8 cellular contexts compared by ENCODE assay signal in the genomic region with DNA sequence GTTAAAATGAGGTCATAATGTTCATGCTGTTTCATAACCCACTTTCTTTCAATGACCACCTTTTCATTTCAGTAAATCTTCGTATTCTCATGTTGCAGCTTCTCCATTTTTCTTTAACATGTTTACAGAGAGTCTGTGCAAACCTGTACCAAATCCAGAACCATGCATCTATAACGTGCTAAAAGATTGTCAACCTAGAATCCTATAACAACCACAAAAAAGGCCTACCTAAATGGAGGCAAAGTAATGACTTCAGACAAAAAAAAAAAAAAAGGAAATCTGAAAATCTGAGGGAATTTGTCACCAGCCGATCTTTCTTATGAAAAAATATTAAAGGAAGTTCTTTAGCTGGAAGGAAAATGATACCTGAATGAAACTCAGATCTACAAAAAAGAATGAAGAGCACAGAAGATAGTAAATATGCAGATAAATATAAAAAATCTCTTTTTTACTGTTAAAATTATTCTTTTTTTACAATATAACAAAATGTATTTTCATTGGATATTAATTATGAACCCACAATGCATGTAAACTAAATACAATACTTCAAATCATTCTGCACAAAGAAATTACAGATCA. TPM values are rescaled to one million over a fixed set of nuclear protein-coding genes. Genes with fewer than 3 reads are reported as not detected.
DNase-seq lines count a peak whose midpoint lies in the region; ATAC-seq and TF ChIP-seq lines count a peak whose summit lies in the region.

No MANE protein-coding gene starts in this region.

- H3K27me3 ChIP-seq in ACC112 (ENCODE audit: insufficient read depth, low read length): no peaks in the 10 kb centered on the region
- no peaks in the 10 kb centered on the region for H3K27me3 ChIP-seq in muscle layer of colon (ENCODE audit: control insufficient read depth in 1 of 2, insufficient read depth in 2 of 2, low read length in 2 of 2)
- H3K27me3 ChIP-seq in foreskin keratinocyte: peaks cover 82% of the 10 kb centered on the region

- peaks cover 5% of the 10 kb centered on the region for H3K36me3 Mint-ChIP-seq in brain

- POLR2A ChIA-PET in HEK293 (lab: Yijun Ruan, JAX): interaction anchor here (2.6 to 2.7 kb wide), 3 partner anchors 12 to 113 kb away, joined by 14 to 54 read pairs (median 17); a partner anchor contains a TSS

- peaks cover 13 to 28% (median 23%) of the 10 kb centered on the region in 5 experiments for H3K9me3 Mint-ChIP-seq in brain

- no peaks in the 10 kb centered on the region for H3K9me3 ChIP-seq in HEK293 (ENCODE audit: control insufficient read depth, insufficient read depth, low read depth, low read length)
- no peaks in the 10 kb centered on the region for H3K9me3 ChIP-seq in muscle layer of colon (ENCODE audit: low read length)

- DNase-seq in islet precursor cell: no peak
- DNase-seq in NCI-H526 (lab: John Stamatoyannopoulos, UW): no peak
- DNase-seq in foreskin keratinocyte: no peak
- no peak for DNase-seq in NCI-H526 treated with DMSO at 0.1 percent for 48 hours (lab: John Stamatoyannopoulos, UW)

- peak overlapping the region in 4 of 5 experiments; percentile 76 to 86 (median 82) for H3K4me3 Mint-ChIP-seq in brain

- H3K9ac ChIP-seq in muscle layer of colon (ENCODE audit: low read length): peak overlapping the region; percentile 99

- H3K79me2 ChIP-seq in ACC112 (ENCODE audit: control insufficient read depth, insufficient read depth, low read length, unreplicated experiment): peaks cover 55% of the 10 kb centered on the region

- H3K36me3 ChIP-seq in ACC112 (ENCODE audit: insufficient read depth, low read length) (peaks cover 22% of the 10 kb centered on the region), HEK293 (ENCODE audit: control insufficient read depth in 2 of 2, insufficient read depth in 1 of 2, low read length in 2 of 2) (peaks cover 5 to 8% of the 10 kb centered on the region in 2 experiments), muscle layer of colon (ENCODE audit: insufficient read depth, low read length) (no peaks in the 10 kb centered on the region)

- no peak for ATAC-seq in foreskin keratinocyte

- peaks cover 16% of the 10 kb centered on the region for H3K4me1 Mint-ChIP-seq in brain

- H3K27ac ChIP-seq in ACC112 (ENCODE audit: low read depth, low read length) (peak overlapping the region; percentile 96), HEK293 (ENCODE audit: extremely low read depth, low read depth, low read length) (peak overlapping the region; percentile 100), muscle layer of colon (ENCODE audit: low read depth, low read length) (peak overlapping the region; percentile 91), foreskin keratinocyte (no peak overlapping the region)

- CTCF ChIA-PET in HEK293 (lab: Yijun Ruan, JAX): interaction anchor here (0.6 to 0.9 kb wide), 2 partner anchors 8 to 355 kb away, joined by 3 to 5 read pairs; no protein-coding TSS in a partner anchor

- H3K27ac Mint-ChIP-seq in brain: peak overlapping the region in 1 of 5 experiments; percentile 61

- TF ChIP-seq CTCF in HEK293 (tag by site-specific recombination; IDR thresholded peaks at IDR 0.05) (no peak), brain (conservative IDR thresholded peaks at IDR 0.05) (no peak), foreskin keratinocyte (conservative IDR thresholded peaks at IDR 0.05) (no peak)

- no peak overlapping the region for H2AFZ ChIP-seq in ACC112 (ENCODE audit: low read length, unreplicated experiment)

- H3K4me3 ChIP-seq in ACC112 (ENCODE audit: low read depth, low read length): peak overlapping the region; percentile 93
- peak overlapping the region; percentile 88 for H3K4me3 ChIP-seq in HEK293 (ENCODE audit: low read depth, low read length)
- H3K4me3 ChIP-seq in muscle layer of colon (ENCODE audit: low read depth in 1 of 2, low read length in 2 of 2): peak overlapping the region; percentile 58 to 92

- H3K4me1 ChIP-seq in ACC112 (ENCODE audit: control insufficient read depth, insufficient read depth, low read length, unreplicated experiment) (peaks cover 26% of the 10 kb centered on the region), HEK293 (ENCODE audit: control insufficient read depth, insufficient read depth, low read length) (peaks cover 10% of the 10 kb centered on the region; the same call in 1 of the 2 replicates), muscle layer of colon (ENCODE audit: insufficient read depth, low read length) (no peaks in the 10 kb centered on the region), foreskin keratinocyte (no peaks in the 10 kb centered on the region)

- peaks cover 87% of the 10 kb centered on the region for H3K27me3 Mint-ChIP-seq in brain

TF ChIP-seq in HEK293, 187 proteins besides CTCF, POLR2A, EP300 and RAD21:
- peak; percentile 93 for TF ChIP-seq PRDM1 (tag by site-specific recombination; IDR thresholded peaks at IDR 0.05)
- TF ChIP-seq GLI4 (tag by site-specific recombination; IDR thresholded peaks at IDR 0.05): peak; percentile 25; the same call in 1 of the 2 replicates
- no peak for TF ChIP-seq ZNF292 (tag by site-specific recombination; IDR thresholded peaks at IDR 0.05; ENCODE audit: borderline replicate concordance, low read depth)
- TF ChIP-seq ZNF423 (tag by site-specific recombination; IDR thresholded peaks at IDR 0.05): no peak
- TF ChIP-seq KLF7 (tag by site-specific recombination; IDR thresholded peaks at IDR 0.05; ENCODE audit: borderline replicate concordance): no peak
- TF ChIP-seq, protein P1, sequence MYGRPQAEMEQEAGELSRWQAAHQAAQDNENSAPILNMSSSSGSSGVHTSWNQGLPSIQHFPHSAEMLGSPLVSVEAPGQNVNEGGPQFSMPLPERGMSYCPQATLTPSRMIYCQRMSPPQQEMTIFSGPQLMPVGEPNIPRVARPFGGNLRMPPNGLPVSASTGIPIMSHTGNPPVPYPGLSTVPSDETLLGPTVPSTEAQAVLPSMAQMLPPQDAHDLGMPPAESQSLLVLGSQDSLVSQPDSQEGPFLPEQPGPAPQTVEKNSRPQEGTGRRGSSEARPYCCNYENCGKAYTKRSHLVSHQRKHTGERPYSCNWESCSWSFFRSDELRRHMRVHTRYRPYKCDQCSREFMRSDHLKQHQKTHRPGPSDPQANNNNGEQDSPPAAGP (tag by site-specific recombination; IDR thresholded peaks at IDR 0.05): no peak
- TF ChIP-seq ZNF433 (tag by site-specific recombination; IDR thresholded peaks at IDR 0.05; ENCODE audit: low read depth): no peak
- no peak for TF ChIP-seq SP7 (tag by site-specific recombination; IDR thresholded peaks at IDR 0.05)
- no peak for TF ChIP-seq ZNF138 (tag by site-specific recombination; IDR thresholded peaks at IDR 0.05; ENCODE audit: borderline replicate concordance)
- TF ChIP-seq ZFP3 (tag by site-specific recombination; IDR thresholded peaks at IDR 0.05; ENCODE audit: low read depth): no peak
- TF ChIP-seq, protein P2, sequence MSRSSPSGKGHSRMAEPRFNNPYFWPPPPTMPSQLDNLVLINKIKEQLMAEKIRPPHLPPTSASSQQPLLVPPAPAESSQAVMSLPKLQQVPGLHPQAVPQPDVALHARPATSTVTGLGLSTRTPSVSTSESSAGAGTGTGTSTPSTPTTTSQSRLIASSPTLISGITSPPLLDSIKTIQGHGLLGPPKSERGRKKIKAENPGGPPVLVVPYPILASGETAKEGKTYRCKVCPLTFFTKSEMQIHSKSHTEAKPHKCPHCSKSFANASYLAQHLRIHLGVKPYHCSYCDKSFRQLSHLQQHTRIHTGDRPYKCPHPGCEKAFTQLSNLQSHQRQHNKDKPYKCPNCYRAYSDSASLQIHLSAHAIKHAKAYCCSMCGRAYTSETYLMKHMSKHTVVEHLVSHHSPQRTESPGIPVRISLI (tag by site-specific recombination; IDR thresholded peaks at IDR 0.05): peak; percentile 55; the same call in 1 of the 2 replicates
- TF ChIP-seq ZNF239 (tag by site-specific recombination; IDR thresholded peaks at IDR 0.05): no peak
- TF ChIP-seq ZBTB21 (tag by site-specific recombination; IDR thresholded peaks at IDR 0.05): peak; percentile 9; the same call in 1 of the 2 replicates
- TF ChIP-seq ZNF335 (tag by site-specific recombination; conservative IDR thresholded peaks at IDR 0.05): 0 out of 2 replicates have a peak, but pooled peaks have one; percentile 8
- TF ChIP-seq ZNF404 (tag by site-specific recombination; IDR thresholded peaks at IDR 0.05): no peak
- TF ChIP-seq ZNF155 (tag by site-specific recombination; IDR thresholded peaks at IDR 0.05): no peak

RNA-seq across cellular contexts. Expression of a gene that starts 1.4 kb away (rescaled TPM):
- 2.4 TPM for polyA plus RNA-seq in brain (ENCODE audit: insufficient read depth, low read depth, low replicate concordance)
- total RNA-seq in foreskin keratinocyte: 2.4 and 4.7 TPM in 2 replicates
- polyA plus RNA-seq in foreskin keratinocyte: 0.48 and 0.81 TPM in 2 replicates

RNA-seq across cellular contexts. Expression of a gene that starts 57.4 kb away (rescaled TPM):
- polyA plus RNA-seq in brain (ENCODE audit: insufficient read depth, low read depth, low replicate concordance): 0.66 TPM
- total RNA-seq in foreskin keratinocyte: 8.4 and 13.1 TPM in 2 replicates
- polyA plus RNA-seq in foreskin keratinocyte: 4.6 and 5.4 TPM in 2 replicates
